Comparison of ENCODE assay signal across 12 cellular contexts in genomic region chr9:132236662-132237311, GRCh38.
DNase-seq lines count a peak whose midpoint lies in the region; ATAC-seq and TF ChIP-seq lines count a peak whose summit lies in the region.
"Had no signal": no experiment of that assay in that cellular context is flagged by ENCODE, and none has a peak within 500 bp of the region (broad histone marks: within the 10 kb centered on the region; RNA-seq: fewer than 3 reads in every experiment).

No MANE protein-coding gene starts in this region.

- ATAC-seq in psoas muscle (no peak), GM18861 (IDR thresholded peaks at IDR 0.05; ENCODE audit: unreplicated experiment) (no peak)
- ATAC-seq: naive thymus-derived CD4-positive, alpha-beta T cell had no signal

- H3K27ac ChIP-seq in 22Rv1, result no peak overlapping the region
- no peak overlapping the region for H3K27ac ChIP-seq in RWPE1
- H3K27ac ChIP-seq in psoas muscle, result no peak overlapping the region
- H3K27ac ChIP-seq: brain microvascular endothelial cell, colonic mucosa had no signal

- DNase-seq in Calu3, result no peak
- DNase-seq in RWPE1 (ENCODE audit: low spot score), result no peak
- DNase-seq in nephron progenitor cell, result no peak
- no peak for DNase-seq in psoas muscle
- DNase-seq in activated CD4-positive, alpha-beta T cell treated with anti-CD3 and anti-CD28 coated beads, Interleukin-2, amount 10 ng/mL, durations not matched to agents 7 days and 5 days, result no peak
- DNase-seq in NCI-H526 treated with DMSO at 0.1 percent for 48 hours (lab: John Stamatoyannopoulos, UW), result no peak

- 38 to 41% (median 40%) methylated on average over 18 of the region's 18 CpGs for WGBS in psoas muscle, 3 donors

- H3K27ac Mint-ChIP-seq in Calu3 (ENCODE audit: unreplicated experiment) (no peak overlapping the region), nephron progenitor cell (no peak overlapping the region)
- no peak overlapping the region for H3K27ac Mint-ChIP-seq in activated CD4-positive, alpha-beta T cell treated with anti-CD3 and anti-CD28 coated beads, Interleukin-2, amount 10 ng/mL, durations not matched to agents 7 days and 5 days
- H3K27ac Mint-ChIP-seq: activated naive CD8-positive, alpha-beta T cell treated with anti-CD3 and anti-CD28 coated beads, Interleukin-2, amount 50 U/mL, for 24 hours had no signal

- POLR2A ChIA-PET in RWPE1 (lab: Yijun Ruan, JAX; ENCODE audit: low non-redundant PET), result no interaction called here
- POLR2A ChIA-PET in activated CD4-positive, alpha-beta T cell treated with anti-CD3 and anti-CD28 coated beads, Interleukin-2, amount 10 ng/mL, durations not matched to agents 7 days and 5 days (lab: Charles Lee), result no interaction called here

- intact Hi-C loops in Calu3 (cut with micrococcal nuclease; ENCODE audit: unreplicated experiment) (no loop called here), psoas muscle (cut with DNase I) (loop anchor here (1.0 to 10.0 kb wide), 4 partner anchors 66 to 474 kb away; no protein-coding TSS in a partner anchor)

- no peaks in the 10 kb centered on the region for H3K4me1 ChIP-seq in psoas muscle
- H3K4me1 ChIP-seq: colonic mucosa had no signal

- H3K4me1 Mint-ChIP-seq in Calu3 (ENCODE audit: low read depth, unreplicated experiment) (peaks cover 6% of the 10 kb centered on the region), nephron progenitor cell (peaks cover 21% of the 10 kb centered on the region)
- peaks cover 10% of the 10 kb centered on the region for H3K4me1 Mint-ChIP-seq in activated CD4-positive, alpha-beta T cell treated with anti-CD3 and anti-CD28 coated beads, Interleukin-2, amount 10 ng/mL, durations not matched to agents 7 days and 5 days

- TF ChIP-seq CTCF in 22Rv1 (IDR thresholded peaks at IDR 0.05) (peak; percentile 68), Calu3 (IDR thresholded peaks at IDR 0.05; ENCODE audit: unreplicated experiment) (peak; percentile 18), RWPE1 (conservative IDR thresholded peaks at IDR 0.05; ENCODE audit: low read depth) (peak; percentile 79), nephron progenitor cell (IDR thresholded peaks at IDR 0.05) (peak; percentile 34), psoas muscle (IDR thresholded peaks at IDR 0.05) (no peak)

- no TSS peak for BruUV-seq in Calu3 (replicated peaks; lab: Mats Ljungman, UMichigan)

- CTCF ChIA-PET in Calu3 (lab: Charles Lee) (interaction anchor here (0.7 to 1.9 kb wide), 7 partner anchors 22 to 474 kb away, joined by 3 to 13 read pairs (median 4); partner anchors contain the start of gene MED27), RWPE1 (lab: Yijun Ruan, JAX) (interaction anchor here (0.6 to 3.4 kb wide), 36 partner anchors 9 to 675 kb away, joined by 3 to 44 read pairs (median 4); no protein-coding TSS in a partner anchor)
- CTCF ChIA-PET in activated CD4-positive, alpha-beta T cell treated with anti-CD3 and anti-CD28 coated beads, Interleukin-2, amount 10 ng/mL, durations not matched to agents 7 days and 5 days (lab: Charles Lee), result interaction anchor here (0.6 to 5.1 kb wide), 16 partner anchors 19 to 479 kb away, joined by 3 to 16 read pairs (median 4); partner anchors contain the start of gene NTNG2

- H3K9me3 Mint-ChIP-seq in Calu3 (ENCODE audit: low read depth, unreplicated experiment) (no peaks in the 10 kb centered on the region), nephron progenitor cell (no peaks in the 10 kb centered on the region)
- no peaks in the 10 kb centered on the region for H3K9me3 Mint-ChIP-seq in activated CD4-positive, alpha-beta T cell treated with anti-CD3 and anti-CD28 coated beads, Interleukin-2, amount 10 ng/mL, durations not matched to agents 7 days and 5 days
- H3K9me3 Mint-ChIP-seq: activated naive CD8-positive, alpha-beta T cell treated with anti-CD3 and anti-CD28 coated beads, Interleukin-2, amount 50 U/mL, for 24 hours had no signal

- no peaks in the 10 kb centered on the region for H3K9me3 ChIP-seq in psoas muscle
- H3K9me3 ChIP-seq: colonic mucosa had no signal

- H3K4me3 ChIP-seq in psoas muscle, result no peak overlapping the region
- H3K4me3 ChIP-seq: colonic mucosa had no signal

- H3K36me3 Mint-ChIP-seq in Calu3 (ENCODE audit: insufficient read depth, unreplicated experiment) (peaks cover 6% of the 10 kb centered on the region), nephron progenitor cell (ENCODE audit: low read depth) (no peaks in the 10 kb centered on the region)
- H3K36me3 Mint-ChIP-seq in activated CD4-positive, alpha-beta T cell treated with anti-CD3 and anti-CD28 coated beads, Interleukin-2, amount 10 ng/mL, durations not matched to agents 7 days and 5 days (ENCODE audit: low read depth), result peaks cover 2% of the 10 kb centered on the region
- H3K36me3 Mint-ChIP-seq: naive thymus-derived CD4-positive, alpha-beta T cell had no signal

- peaks cover 0 to 54% (median 12%) of the 10 kb centered on the region in 3 donors for H3K27me3 ChIP-seq in psoas muscle (ENCODE audit: insufficient read depth in 3 of 3, low read length in 2 of 3)
- H3K27me3 ChIP-seq: colonic mucosa had no signal

- no peaks in the 10 kb centered on the region for H3K36me3 ChIP-seq in psoas muscle (ENCODE audit: insufficient read depth in 1 of 2, low read depth in 1 of 2)
- H3K36me3 ChIP-seq: brain microvascular endothelial cell, colonic mucosa had no signal

- H3K27me3 Mint-ChIP-seq in Calu3 (ENCODE audit: unreplicated experiment), result peaks cover 85% of the 10 kb centered on the region
- peaks cover 18% of the 10 kb centered on the region for H3K27me3 Mint-ChIP-seq in nephron progenitor cell (ENCODE audit: low read depth, poor library complexity)
- H3K27me3 Mint-ChIP-seq in activated CD4-positive, alpha-beta T cell treated with anti-CD3 and anti-CD28 coated beads, Interleukin-2, amount 10 ng/mL, durations not matched to agents 7 days and 5 days, result no peaks in the 10 kb centered on the region
- H3K27me3 Mint-ChIP-seq: activated naive CD8-positive, alpha-beta T cell treated with anti-CD3 and anti-CD28 coated beads, Interleukin-2, amount 50 U/mL, for 24 hours; naive thymus-derived CD4-positive, alpha-beta T cell had no signal

- H3K4me3 Mint-ChIP-seq in Calu3 (ENCODE audit: low read depth, unreplicated experiment) (no peak overlapping the region), nephron progenitor cell (no peak overlapping the region)
- H3K4me3 Mint-ChIP-seq in activated CD4-positive, alpha-beta T cell treated with anti-CD3 and anti-CD28 coated beads, Interleukin-2, amount 10 ng/mL, durations not matched to agents 7 days and 5 days, result no peak overlapping the region
- H3K4me3 Mint-ChIP-seq: activated naive CD8-positive, alpha-beta T cell treated with anti-CD3 and anti-CD28 coated beads, Interleukin-2, amount 50 U/mL, for 24 hours; naive thymus-derived CD4-positive, alpha-beta T cell had no signal
